9 cellular contexts compared by ENCODE assay signal in the genomic region with DNA sequence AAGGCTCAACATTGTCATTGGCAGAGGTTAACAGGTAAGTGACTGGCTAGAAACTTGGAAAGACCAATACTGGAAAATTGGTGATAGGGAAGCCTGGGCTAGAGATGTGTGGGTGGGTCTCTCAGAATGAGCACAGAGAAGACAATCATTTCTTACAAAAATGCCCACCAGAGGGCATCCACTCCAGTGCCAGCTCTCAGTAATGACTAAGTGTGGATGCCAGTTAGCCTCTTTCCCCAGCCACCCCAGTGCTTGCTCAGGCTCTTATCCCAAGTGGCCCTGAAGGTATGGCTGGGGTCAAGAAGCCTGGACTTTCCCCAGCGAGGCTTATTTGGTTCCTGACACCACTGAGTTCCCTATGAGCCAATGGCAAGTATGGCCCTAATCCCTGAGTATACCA.
A peak's percentile ranks its signal among the peaks of the same experiment; 100 is the strongest.
DNase-seq lines count a peak whose midpoint lies in the region; ATAC-seq and TF ChIP-seq lines count a peak whose summit lies in the region.
"Had no signal": no experiment of that assay in that cellular context is flagged by ENCODE, and none has a peak within 500 bp of the region (broad histone marks: within the 10 kb centered on the region; RNA-seq: fewer than 3 reads in every experiment).

No MANE protein-coding gene starts in this region.

- TF ChIP-seq POLR2A in esophagus squamous epithelium (IDR thresholded peaks at IDR 0.05): no peak

- H3K4me3 ChIP-seq in esophagus squamous epithelium: no peak overlapping the region

- WGBS in esophagus squamous epithelium, 2 donors: 75% methylated on average over 1 of the region's 1 CpG; no CpG with 5 or more reads in 1 of the 2 donors

- H3K9me3 Mint-ChIP-seq in activated T-helper 1 cell treated with anti-CD3 and anti-CD28 coated beads, Interleukin-12 subunit alpha, Interleukin-12 subunit beta, Interleukin-2, Interleukin-4 antibody, amounts not matched to agents 30 ng/mL and 10 ng/mL and 1 ng/mL, durations not matched to agents 14 hours and 24 hours and 36 hours: no peaks in the 10 kb centered on the region

- H3K4me3 Mint-ChIP-seq in activated T-helper 1 cell treated with anti-CD3 and anti-CD28 coated beads, Interleukin-12 subunit alpha, Interleukin-12 subunit beta, Interleukin-2, Interleukin-4 antibody, amounts not matched to agents 30 ng/mL and 10 ng/mL and 1 ng/mL, durations not matched to agents 14 hours and 24 hours and 36 hours: no peak overlapping the region
- H3K4me3 Mint-ChIP-seq: B cell had no signal

- peak in 2 of 6 experiments; percentile 15 to 38 for TF ChIP-seq CTCF in esophagus squamous epithelium (IDR thresholded peaks at IDR 0.05)

- no peaks in the 10 kb centered on the region for H3K36me3 Mint-ChIP-seq in activated T-helper 1 cell treated with anti-CD3 and anti-CD28 coated beads, Interleukin-12 subunit alpha, Interleukin-12 subunit beta, Interleukin-2, Interleukin-4 antibody, amounts not matched to agents 30 ng/mL and 10 ng/mL and 1 ng/mL, durations not matched to agents 14 hours and 24 hours and 36 hours (ENCODE audit: low read depth)

- H3K27ac ChIP-seq in esophagus squamous epithelium: no peak overlapping the region

- no peak overlapping the region for H3K27ac Mint-ChIP-seq in activated T-helper 1 cell treated with anti-CD3 and anti-CD28 coated beads, Interleukin-12 subunit alpha, Interleukin-12 subunit beta, Interleukin-2, Interleukin-4 antibody, amounts not matched to agents 30 ng/mL and 10 ng/mL and 1 ng/mL, durations not matched to agents 14 hours and 24 hours and 36 hours
- H3K27ac Mint-ChIP-seq: B cell had no signal

- H3K36me3 ChIP-seq in esophagus squamous epithelium: no peaks in the 10 kb centered on the region

- intact Hi-C loops in activated T-helper 1 cell treated with anti-CD3 and anti-CD28 coated beads, Interleukin-12 subunit alpha, Interleukin-12 subunit beta, Interleukin-2, Interleukin-4 antibody, amounts not matched to agents 30 ng/mL and 10 ng/mL and 1 ng/mL, durations not matched to agents 14 hours and 24 hours and 36 hours (cut with micrococcal nuclease): loop anchor here (10.0 kb wide), 1 partner anchor 437 kb away; no protein-coding TSS in a partner anchor
- intact Hi-C loops in esophagus squamous epithelium (cut with DNase I): no loop called here

- no peaks in the 10 kb centered on the region for H3K4me1 Mint-ChIP-seq in activated T-helper 1 cell treated with anti-CD3 and anti-CD28 coated beads, Interleukin-12 subunit alpha, Interleukin-12 subunit beta, Interleukin-2, Interleukin-4 antibody, amounts not matched to agents 30 ng/mL and 10 ng/mL and 1 ng/mL, durations not matched to agents 14 hours and 24 hours and 36 hours (ENCODE audit: low read depth)
- H3K4me1 Mint-ChIP-seq: B cell had no signal

- peak; percentile 16 for DNase-seq in NCI-H1092 treated with DMSO at 0.1 percent for 48 hours (lab: John Stamatoyannopoulos, UW)
- DNase-seq in NCI-H1092 (lab: John Stamatoyannopoulos, UW): no peak
- DNase-seq in RPMI8226: peak; percentile 35
- peak; percentile 33 for DNase-seq in inferior parietal cortex (ENCODE audit: extremely low spot score)
- DNase-seq in activated T-helper 1 cell treated with anti-CD3 and anti-CD28 coated beads, Interleukin-12 subunit alpha, Interleukin-12 subunit beta, Interleukin-2, Interleukin-4 antibody, amounts not matched to agents 30 ng/mL and 10 ng/mL and 1 ng/mL, durations not matched to agents 14 hours and 24 hours and 36 hours (ENCODE audit: low spot score): no peak
- DNase-seq in activated CD4-positive, CD25-positive, alpha-beta regulatory T cell (lab: John Stamatoyannopoulos, UW): no peak
- DNase-seq in esophagus squamous epithelium (lab: John Stamatoyannopoulos, UW): no peak

- ATAC-seq in GM21360 (IDR thresholded peaks at IDR 0.05; ENCODE audit: unreplicated experiment): peak; percentile 86

- H3K27me3 ChIP-seq in esophagus squamous epithelium: no peaks in the 10 kb centered on the region

- H3K9me3 ChIP-seq in esophagus squamous epithelium: no peaks in the 10 kb centered on the region

- H3K27me3 Mint-ChIP-seq in activated T-helper 1 cell treated with anti-CD3 and anti-CD28 coated beads, Interleukin-12 subunit alpha, Interleukin-12 subunit beta, Interleukin-2, Interleukin-4 antibody, amounts not matched to agents 30 ng/mL and 10 ng/mL and 1 ng/mL, durations not matched to agents 14 hours and 24 hours and 36 hours (ENCODE audit: insufficient read depth): peaks cover 4% of the 10 kb centered on the region

- no peaks in the 10 kb centered on the region for H3K4me1 ChIP-seq in esophagus squamous epithelium

Comparison
In these comparisons a context has a peak if more than half of its experiments do, and no peak if none do; other contexts are left out.
1. DNase-seq: peak in NCI-H1092 treated with DMSO at 0.1 percent for 48 hours (single experiment), RPMI8226 (single experiment) and inferior parietal cortex (single experiment); none in NCI-H1092 (single experiment), activated T-helper 1 cell treated with anti-CD3 and anti-CD28 coated beads, Interleukin-12 subunit alpha, Interleukin-12 subunit beta, Interleukin-2, Interleukin-4 antibody, amounts not matched to agents 30 ng/mL and 10 ng/mL and 1 ng/mL, durations not matched to agents 14 hours and 24 hours and 36 hours (single experiment), activated CD4-positive, CD25-positive, alpha-beta regulatory T cell (0 of 4) and esophagus squamous epithelium (single experiment).